In genomic region chr5:75089662-75090061, GRCh38 we compare ENCODE assay signal across 15 cellular contexts. TPM values are rescaled to one million over a fixed set of nuclear protein-coding genes. Genes with fewer than 3 reads are reported as not detected.
"Had no signal": no experiment of that assay in that cellular context is flagged by ENCODE, and none has a peak within 500 bp of the region (broad histone marks: within the 10 kb centered on the region; RNA-seq: fewer than 3 reads in every experiment).

No MANE protein-coding gene starts in this region.

- H3K9me3 Mint-ChIP-seq: endodermal cell had no signal

- H3K36me3 Mint-ChIP-seq: naive thymus-derived CD4-positive, alpha-beta T cell had no signal

- H3K4me3 Mint-ChIP-seq: endodermal cell had no signal

- DNase-seq: effector CD4-positive, alpha-beta T cell; endodermal cell; foreskin melanocyte; head of caudate nucleus; left colon; posterior cingulate gyrus; stimulated activated naive CD4-positive, alpha-beta T cell; tibial artery; upper lobe of left lung; uterus had no signal

- ATAC-seq: left colon; naive thymus-derived CD4-positive, alpha-beta T cell; sciatic nerve had no signal

- H3K4me3 ChIP-seq: coronary artery, hepatocyte, tibial artery, upper lobe of left lung, uterus had no signal

- H3K27ac Mint-ChIP-seq: endodermal cell had no signal

RNA-seq across cellular contexts. Expression of gene GCNT4, which starts 37.3 kb away (rescaled TPM):
- total RNA-seq: endothelial cell of umbilical vein had no signal
